In genomic region chr3:66597316-66597863, GRCh38 we compare ENCODE assay signal across 23 cellular contexts.
"Had no signal": no experiment of that assay in that cellular context is flagged by ENCODE, and none has a peak within 500 bp of the region (broad histone marks: within the 10 kb centered on the region; RNA-seq: fewer than 3 reads in every experiment).

No MANE protein-coding gene starts in this region.

- DNase-seq: activated B cell treated with CpG ODN at 0.5 μM for 24 hours; activated CD4-positive, alpha-beta T cell treated with anti-CD3 and anti-CD28 coated beads, Interleukin-2, amount 50 U/mL, for 1 hour; activated CD8-positive, alpha-beta T cell treated with anti-CD3 and anti-CD28 coated beads for 36 hours; activated naive CD4-positive, alpha-beta T cell; activated T-cell treated with anti-CD3 and anti-CD28 coated beads, Interleukin-2, amount 50 U/mL, for 4 hours; central memory CD4-positive, alpha-beta T cell; esophagus squamous epithelium; foreskin melanocyte; left ventricle myocardium inferior; nephron progenitor cell; pancreas; psoas muscle; stimulated activated CD4-positive, alpha-beta T cell treated with anti-CD3 and anti-CD28 coated beads, Interleukin-15, amount 100 ng/mL, for 24 hours; stimulated activated CD4-positive, alpha-beta T cell treated with anti-CD3 and anti-CD28 coated beads, Interleukin-2, amount 100 ng/mL, for 24 hours; stimulated activated naive B cell treated with anti-CD40 and anti-IgM and Interleukin-4, amounts not matched to agents 10 μg/mL and 1 μg/mL and 100 μg/mL, for 72 hours; tibial artery; upper lobe of right lung had no signal

- H3K9me3 ChIP-seq: breast epithelium, esophagus squamous epithelium, left ventricle myocardium inferior, pancreas, psoas muscle, right atrium auricular region, suprapubic skin, tibial artery, upper lobe of right lung had no signal

- ATAC-seq: activated CD8-positive, alpha-beta T cell treated with anti-CD3 and anti-CD28 coated beads for 36 hours; activated naive CD4-positive, alpha-beta T cell treated with anti-CD3 and anti-CD28 coated beads, Interleukin-2, amount 50 U/mL, for 72 hours; activated T-cell treated with anti-CD3 and anti-CD28 coated beads, Interleukin-2, amount 50 U/mL, for 4 hours; activated T-helper 17 cell treated with anti-CD3 and anti-CD28 coated beads, Interleukin-2, amount 50 U/mL, for 72 hours; stimulated activated naive B cell treated with anti-CD40 and anti-IgM and Interleukin-4, amounts not matched to agents 10 μg/mL and 1 μg/mL and 100 μg/mL, for 72 hours; upper lobe of right lung had no signal

- H3K36me3 ChIP-seq: breast epithelium, esophagus squamous epithelium, left ventricle myocardium inferior, pancreas, right atrium auricular region, suprapubic skin, tibial artery, upper lobe of right lung had no signal

- H3K4me3 ChIP-seq: breast epithelium, esophagus squamous epithelium, left ventricle myocardium inferior, lung, pancreas, psoas muscle, right atrium auricular region, suprapubic skin, tibial artery, upper lobe of right lung had no signal

- H3K4me1 ChIP-seq: breast epithelium, left ventricle myocardium inferior, pancreas, psoas muscle, right atrium auricular region, upper lobe of right lung had no signal

- H3K27ac ChIP-seq: esophagus squamous epithelium, left ventricle myocardium inferior, pancreas, psoas muscle, right atrium auricular region, suprapubic skin, upper lobe of right lung had no signal

- H3K27me3 ChIP-seq: breast epithelium, esophagus squamous epithelium, pancreas, right atrium auricular region, suprapubic skin, tibial artery, upper lobe of right lung had no signal
